1 cellular context compared by ENCODE assay signal in the genomic region with DNA sequence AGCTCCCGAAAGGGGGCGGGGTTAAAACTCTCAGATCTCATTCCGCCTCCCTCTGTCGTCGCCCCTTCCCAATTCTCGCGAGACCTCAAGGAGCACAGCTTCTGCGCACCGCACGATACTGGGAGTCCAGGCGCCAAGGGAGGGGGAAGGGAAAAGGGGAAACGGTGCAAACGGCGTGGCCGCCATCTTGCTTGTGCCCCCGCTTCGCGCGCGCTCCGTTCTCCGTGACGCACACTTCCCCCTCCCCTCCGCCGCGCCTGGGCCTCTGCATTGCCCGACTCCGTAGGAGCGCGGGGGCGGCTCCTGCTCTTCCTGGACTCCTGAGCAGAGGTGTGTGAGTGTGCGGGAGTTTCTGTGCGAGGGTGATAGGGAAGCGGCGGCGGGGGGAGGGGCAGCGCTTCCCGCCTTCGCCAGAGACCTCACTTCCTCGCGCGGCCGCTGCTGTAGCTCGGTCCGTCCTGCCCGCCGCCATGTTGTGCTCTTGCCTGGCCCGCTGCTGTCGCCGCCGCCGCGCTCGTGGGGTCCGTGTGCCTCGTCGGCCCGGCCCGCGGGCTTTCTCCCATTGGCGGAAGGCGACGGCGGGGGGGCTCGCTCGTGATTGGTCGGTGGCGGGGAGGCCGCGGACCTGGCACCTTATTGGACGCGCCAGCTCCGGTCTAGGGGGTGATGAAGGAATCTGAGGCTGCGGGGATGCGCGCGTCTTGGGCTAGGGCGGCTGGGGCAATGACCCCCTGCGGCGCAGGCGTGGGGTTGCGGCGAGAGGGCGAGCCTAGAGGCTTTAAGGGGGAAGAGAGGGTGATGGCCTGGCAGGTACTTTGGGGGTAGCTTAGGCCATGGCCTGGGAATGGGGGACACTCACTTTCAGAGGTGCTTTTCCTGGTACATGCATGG.
TF ChIP-seq lines count a peak whose summit lies in the region.

TSS of gene NFYC (plus strand) at position 167 of the 891 bp plus-strand sequence. CDS start 47,140 bp downstream, outside the sequence.

TF ChIP-seq in neural cell, 6 proteins besides CTCF, POLR2A, EP300 and RAD21 (continued from another document):
- TF ChIP-seq, protein P1, sequence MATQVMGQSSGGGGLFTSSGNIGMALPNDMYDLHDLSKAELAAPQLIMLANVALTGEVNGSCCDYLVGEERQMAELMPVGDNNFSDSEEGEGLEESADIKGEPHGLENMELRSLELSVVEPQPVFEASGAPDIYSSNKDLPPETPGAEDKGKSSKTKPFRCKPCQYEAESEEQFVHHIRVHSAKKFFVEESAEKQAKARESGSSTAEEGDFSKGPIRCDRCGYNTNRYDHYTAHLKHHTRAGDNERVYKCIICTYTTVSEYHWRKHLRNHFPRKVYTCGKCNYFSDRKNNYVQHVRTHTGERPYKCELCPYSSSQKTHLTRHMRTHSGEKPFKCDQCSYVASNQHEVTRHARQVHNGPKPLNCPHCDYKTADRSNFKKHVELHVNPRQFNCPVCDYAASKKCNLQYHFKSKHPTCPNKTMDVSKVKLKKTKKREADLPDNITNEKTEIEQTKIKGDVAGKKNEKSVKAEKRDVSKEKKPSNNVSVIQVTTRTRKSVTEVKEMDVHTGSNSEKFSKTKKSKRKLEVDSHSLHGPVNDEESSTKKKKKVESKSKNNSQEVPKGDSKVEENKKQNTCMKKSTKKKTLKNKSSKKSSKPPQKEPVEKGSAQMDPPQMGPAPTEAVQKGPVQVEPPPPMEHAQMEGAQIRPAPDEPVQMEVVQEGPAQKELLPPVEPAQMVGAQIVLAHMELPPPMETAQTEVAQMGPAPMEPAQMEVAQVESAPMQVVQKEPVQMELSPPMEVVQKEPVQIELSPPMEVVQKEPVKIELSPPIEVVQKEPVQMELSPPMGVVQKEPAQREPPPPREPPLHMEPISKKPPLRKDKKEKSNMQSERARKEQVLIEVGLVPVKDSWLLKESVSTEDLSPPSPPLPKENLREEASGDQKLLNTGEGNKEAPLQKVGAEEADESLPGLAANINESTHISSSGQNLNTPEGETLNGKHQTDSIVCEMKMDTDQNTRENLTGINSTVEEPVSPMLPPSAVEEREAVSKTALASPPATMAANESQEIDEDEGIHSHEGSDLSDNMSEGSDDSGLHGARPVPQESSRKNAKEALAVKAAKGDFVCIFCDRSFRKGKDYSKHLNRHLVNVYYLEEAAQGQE (IDR thresholded peaks at IDR 0.05; ENCODE audit: borderline replicate concordance) = peak; percentile 96
- no peak for TF ChIP-seq EZH2 (IDR thresholded peaks at IDR 0.05; ENCODE audit: borderline replicate concordance, insufficient read depth, low read length, poor library complexity, severe bottlenecking)
